ENCODE assay signal across 1 cellular context in the genomic region with DNA sequence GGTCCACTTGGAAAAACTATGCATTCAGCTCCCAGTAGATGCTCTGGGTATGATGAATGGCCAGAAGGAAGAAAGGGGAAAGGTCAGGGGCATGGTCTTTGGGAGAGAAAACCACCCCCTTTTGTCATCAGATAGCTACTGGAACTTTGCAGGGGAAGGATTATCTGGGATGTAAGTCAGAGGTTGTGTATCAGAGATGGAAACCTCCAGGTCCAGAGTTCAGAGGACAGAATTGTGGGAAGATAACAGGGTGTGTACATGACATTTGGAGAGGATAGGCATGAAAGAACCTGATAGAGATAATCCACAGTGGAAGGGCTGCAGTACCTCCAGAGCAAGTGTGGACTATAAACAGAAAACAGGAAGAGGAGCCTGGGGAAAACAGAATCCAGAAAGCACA.
A peak's percentile ranks its signal among the peaks of the same experiment; 100 is the strongest.
TF ChIP-seq lines count a peak whose summit lies in the region.

No MANE protein-coding gene starts in this region.

TF ChIP-seq in HepG2, 621 proteins besides CTCF, POLR2A, EP300 and RAD21 (continued from another document and continues in another):
- TF ChIP-seq, protein P1, sequence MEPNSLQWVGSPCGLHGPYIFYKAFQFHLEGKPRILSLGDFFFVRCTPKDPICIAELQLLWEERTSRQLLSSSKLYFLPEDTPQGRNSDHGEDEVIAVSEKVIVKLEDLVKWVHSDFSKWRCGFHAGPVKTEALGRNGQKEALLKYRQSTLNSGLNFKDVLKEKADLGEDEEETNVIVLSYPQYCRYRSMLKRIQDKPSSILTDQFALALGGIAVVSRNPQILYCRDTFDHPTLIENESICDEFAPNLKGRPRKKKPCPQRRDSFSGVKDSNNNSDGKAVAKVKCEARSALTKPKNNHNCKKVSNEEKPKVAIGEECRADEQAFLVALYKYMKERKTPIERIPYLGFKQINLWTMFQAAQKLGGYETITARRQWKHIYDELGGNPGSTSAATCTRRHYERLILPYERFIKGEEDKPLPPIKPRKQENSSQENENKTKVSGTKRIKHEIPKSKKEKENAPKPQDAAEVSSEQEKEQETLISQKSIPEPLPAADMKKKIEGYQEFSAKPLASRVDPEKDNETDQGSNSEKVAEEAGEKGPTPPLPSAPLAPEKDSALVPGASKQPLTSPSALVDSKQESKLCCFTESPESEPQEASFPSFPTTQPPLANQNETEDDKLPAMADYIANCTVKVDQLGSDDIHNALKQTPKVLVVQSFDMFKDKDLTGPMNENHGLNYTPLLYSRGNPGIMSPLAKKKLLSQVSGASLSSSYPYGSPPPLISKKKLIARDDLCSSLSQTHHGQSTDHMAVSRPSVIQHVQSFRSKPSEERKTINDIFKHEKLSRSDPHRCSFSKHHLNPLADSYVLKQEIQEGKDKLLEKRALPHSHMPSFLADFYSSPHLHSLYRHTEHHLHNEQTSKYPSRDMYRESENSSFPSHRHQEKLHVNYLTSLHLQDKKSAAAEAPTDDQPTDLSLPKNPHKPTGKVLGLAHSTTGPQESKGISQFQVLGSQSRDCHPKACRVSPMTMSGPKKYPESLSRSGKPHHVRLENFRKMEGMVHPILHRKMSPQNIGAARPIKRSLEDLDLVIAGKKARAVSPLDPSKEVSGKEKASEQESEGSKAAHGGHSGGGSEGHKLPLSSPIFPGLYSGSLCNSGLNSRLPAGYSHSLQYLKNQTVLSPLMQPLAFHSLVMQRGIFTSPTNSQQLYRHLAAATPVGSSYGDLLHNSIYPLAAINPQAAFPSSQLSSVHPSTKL (CRISPR knock-in tag; IDR thresholded peaks at IDR 0.05), result peak; percentile 91
- TF ChIP-seq ZNF792 (CRISPR knock-in tag; IDR thresholded peaks at IDR 0.05) (peak; percentile 31; the same call in 1 of the 2 replicates), ZKSCAN8 (CRISPR knock-in tag; IDR thresholded peaks at IDR 0.05; ENCODE audit: borderline replicate concordance) (peak; percentile 86), RCOR2 (CRISPR knock-in tag; IDR thresholded peaks at IDR 0.05) (peak; percentile 91; the same call in 1 of the 2 replicates), TOE1 (CRISPR knock-in tag; IDR thresholded peaks at IDR 0.05) (no peak), PPARG (CRISPR knock-in tag; conservative IDR thresholded peaks at IDR 0.05) (peak; percentile 98), KDM1A (CRISPR knock-in tag; IDR thresholded peaks at IDR 0.05) (peak; percentile 53; the same call in 1 of the 2 replicates), ZNF720 (CRISPR knock-in tag; IDR thresholded peaks at IDR 0.05) (no peak), MED1 (CRISPR knock-in tag; IDR thresholded peaks at IDR 0.05) (peak; percentile 88), MXI1 (IDR thresholded peaks at IDR 0.05; ENCODE audit: borderline replicate concordance, low read depth, low read length) (no peak; the same call in 2 of the 3 replicates), ZNF101 (CRISPR knock-in tag; IDR thresholded peaks at IDR 0.05; ENCODE audit: borderline replicate concordance, low read depth) (no peak), FOSL2 (CRISPR knock-in tag; IDR thresholded peaks at IDR 0.05) (peak; percentile 21; the same call in 1 of the 2 replicates), GATAD2A (CRISPR knock-in tag; IDR thresholded peaks at IDR 0.05) (peak; percentile 49), GATAD1 (CRISPR knock-in tag; IDR thresholded peaks at IDR 0.05) (peak; percentile 44; the same call in 1 of the 2 replicates), ZMYM3 (CRISPR knock-in tag; IDR thresholded peaks at IDR 0.05) (peak; percentile 61; the same call in 1 of the 2 replicates), RXRB (CRISPR knock-in tag; IDR thresholded peaks at IDR 0.05; ENCODE audit: borderline replicate concordance) (peak; percentile 88), HNF4A (CRISPR knock-in tag; IDR thresholded peaks at IDR 0.05) (peak; percentile 96), ZNF292 (CRISPR knock-in tag; IDR thresholded peaks at IDR 0.05; ENCODE audit: borderline replicate concordance, low read depth) (peak; percentile 37; the same call in 1 of the 2 replicates), ZNF614 (CRISPR knock-in tag; IDR thresholded peaks at IDR 0.05; ENCODE audit: borderline replicate concordance) (peak; percentile 51; the same call in 1 of the 2 replicates), ZBTB42 (CRISPR knock-in tag; IDR thresholded peaks at IDR 0.05) (no peak), ZNF850 (CRISPR knock-in tag; conservative IDR thresholded peaks at IDR 0.05) (no peak), ZSCAN25 (CRISPR knock-in tag; IDR thresholded peaks at IDR 0.05) (peak; percentile 23; the same call in 1 of the 2 replicates), MIER3 (CRISPR knock-in tag; IDR thresholded peaks at IDR 0.05; ENCODE audit: borderline replicate concordance) (peak; percentile 62; the same call in 1 of the 2 replicates), IRF2 (CRISPR knock-in tag; IDR thresholded peaks at IDR 0.05) (no peak), ARNT2 (CRISPR knock-in tag; IDR thresholded peaks at IDR 0.05; ENCODE audit: low read depth) (no peak), MEIS1 (CRISPR knock-in tag; IDR thresholded peaks at IDR 0.05; ENCODE audit: borderline replicate concordance) (0 out of 2 replicates have a peak, but pooled peaks have one; percentile 19), FOXO1 (CRISPR knock-in tag; IDR thresholded peaks at IDR 0.05) (peak; percentile 82), MIXL1 (CRISPR knock-in tag; IDR thresholded peaks at IDR 0.05) (peak; percentile 76), GPN1 (CRISPR knock-in tag; IDR thresholded peaks at IDR 0.05; ENCODE audit: borderline replicate concordance) (no peak), SAP130 (CRISPR knock-in tag; IDR thresholded peaks at IDR 0.05; ENCODE audit: low read depth) (peak; percentile 71), ZNF644 (CRISPR knock-in tag; IDR thresholded peaks at IDR 0.05; ENCODE audit: low read depth) (peak; percentile 77), ASH2L (IDR thresholded peaks at IDR 0.05; ENCODE audit: insufficient read length, low read depth, low read length) (peak; percentile 31), ZNF468 (CRISPR knock-in tag; IDR thresholded peaks at IDR 0.05) (no peak), POGZ (CRISPR knock-in tag; IDR thresholded peaks at IDR 0.05) (peak; percentile 84), NR2F1 (CRISPR knock-in tag; IDR thresholded peaks at IDR 0.05) (peak; percentile 70 to 82; a peak in 3 of 4 replicates), ATF1 (CRISPR knock-in tag; IDR thresholded peaks at IDR 0.05) (no peak), NCOR1 (IDR thresholded peaks at IDR 0.05; ENCODE audit: borderline replicate concordance, low read length) (peak; percentile 75; the same call in 1 of the 2 replicates), HDAC1 (CRISPR knock-in tag; IDR thresholded peaks at IDR 0.05) (peak; percentile 62), ZNF317 (CRISPR knock-in tag; IDR thresholded peaks at IDR 0.05) (0 out of 2 replicates have a peak, but pooled peaks have one; percentile 55)
- TF ChIP-seq, protein P2, sequence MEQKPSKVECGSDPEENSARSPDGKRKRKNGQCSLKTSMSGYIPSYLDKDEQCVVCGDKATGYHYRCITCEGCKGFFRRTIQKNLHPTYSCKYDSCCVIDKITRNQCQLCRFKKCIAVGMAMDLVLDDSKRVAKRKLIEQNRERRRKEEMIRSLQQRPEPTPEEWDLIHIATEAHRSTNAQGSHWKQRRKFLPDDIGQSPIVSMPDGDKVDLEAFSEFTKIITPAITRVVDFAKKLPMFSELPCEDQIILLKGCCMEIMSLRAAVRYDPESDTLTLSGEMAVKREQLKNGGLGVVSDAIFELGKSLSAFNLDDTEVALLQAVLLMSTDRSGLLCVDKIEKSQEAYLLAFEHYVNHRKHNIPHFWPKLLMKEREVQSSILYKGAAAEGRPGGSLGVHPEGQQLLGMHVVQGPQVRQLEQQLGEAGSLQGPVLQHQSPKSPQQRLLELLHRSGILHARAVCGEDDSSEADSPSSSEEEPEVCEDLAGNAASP (CRISPR knock-in tag; IDR thresholded peaks at IDR 0.05; ENCODE audit: borderline replicate concordance), result peak; percentile 53; the same call in 1 of the 2 replicates
- TF ChIP-seq, protein P3, sequence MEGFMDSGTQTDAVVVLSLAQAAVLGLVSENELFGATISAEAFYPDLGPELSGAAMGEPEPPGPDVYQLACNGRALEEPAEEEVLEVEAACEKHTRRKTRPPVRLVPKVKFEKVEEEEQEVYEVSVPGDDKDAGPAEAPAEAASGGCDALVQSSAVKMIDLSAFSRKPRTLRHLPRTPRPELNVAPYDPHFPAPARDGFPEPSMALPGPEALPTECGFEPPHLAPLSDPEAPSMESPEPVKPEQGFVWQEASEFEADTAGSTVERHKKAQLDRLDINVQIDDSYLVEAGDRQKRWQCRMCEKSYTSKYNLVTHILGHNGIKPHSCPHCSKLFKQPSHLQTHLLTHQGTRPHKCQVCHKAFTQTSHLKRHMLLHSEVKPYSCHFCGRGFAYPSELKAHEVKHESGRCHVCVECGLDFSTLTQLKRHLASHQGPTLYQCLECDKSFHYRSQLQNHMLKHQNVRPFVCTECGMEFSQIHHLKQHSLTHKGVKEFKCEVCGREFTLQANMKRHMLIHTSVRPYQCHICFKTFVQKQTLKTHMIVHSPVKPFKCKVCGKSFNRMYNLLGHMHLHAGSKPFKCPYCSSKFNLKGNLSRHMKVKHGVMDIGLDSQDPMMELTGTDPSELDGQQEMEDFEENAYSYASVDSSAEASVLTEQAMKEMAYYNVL (CRISPR knock-in tag; IDR thresholded peaks at IDR 0.05; ENCODE audit: borderline replicate concordance), result peak; percentile 89
- TF ChIP-seq, protein P4, sequence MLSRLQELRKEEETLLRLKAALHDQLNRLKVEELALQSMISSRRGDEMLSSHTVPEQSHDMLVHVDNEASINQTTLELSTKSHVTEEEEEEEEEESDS (CRISPR knock-in tag; IDR thresholded peaks at IDR 0.05; ENCODE audit: borderline replicate concordance), result peak; percentile 71; the same call in 1 of the 2 replicates
- TF ChIP-seq, protein P5, sequence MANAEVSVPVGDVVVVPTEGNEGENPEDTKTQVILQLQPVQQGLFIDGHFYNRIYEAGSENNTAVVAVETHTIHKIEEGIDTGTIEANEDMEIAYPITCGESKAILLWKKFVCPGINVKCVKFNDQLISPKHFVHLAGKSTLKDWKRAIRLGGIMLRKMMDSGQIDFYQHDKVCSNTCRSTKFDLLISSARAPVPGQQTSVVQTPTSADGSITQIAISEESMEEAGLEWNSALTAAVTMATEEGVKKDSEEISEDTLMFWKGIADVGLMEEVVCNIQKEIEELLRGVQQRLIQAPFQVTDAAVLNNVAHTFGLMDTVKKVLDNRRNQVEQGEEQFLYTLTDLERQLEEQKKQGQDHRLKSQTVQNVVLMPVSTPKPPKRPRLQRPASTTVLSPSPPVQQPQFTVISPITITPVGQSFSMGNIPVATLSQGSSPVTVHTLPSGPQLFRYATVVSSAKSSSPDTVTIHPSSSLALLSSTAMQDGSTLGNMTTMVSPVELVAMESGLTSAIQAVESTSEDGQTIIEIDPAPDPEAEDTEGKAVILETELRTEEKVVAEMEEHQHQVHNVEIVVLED (CRISPR knock-in tag; IDR thresholded peaks at IDR 0.05; ENCODE audit: borderline replicate concordance), result no peak
- TF ChIP-seq, protein P6, sequence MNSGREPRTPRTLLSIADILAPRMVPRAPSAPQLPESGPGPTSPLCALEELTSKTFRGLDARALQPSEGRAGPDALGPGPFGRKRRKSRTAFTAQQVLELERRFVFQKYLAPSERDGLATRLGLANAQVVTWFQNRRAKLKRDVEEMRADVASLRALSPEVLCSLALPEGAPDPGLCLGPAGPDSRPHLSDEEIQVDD (CRISPR knock-in tag; IDR thresholded peaks at IDR 0.05; ENCODE audit: borderline replicate concordance), result no peak
- TF ChIP-seq, protein P7, sequence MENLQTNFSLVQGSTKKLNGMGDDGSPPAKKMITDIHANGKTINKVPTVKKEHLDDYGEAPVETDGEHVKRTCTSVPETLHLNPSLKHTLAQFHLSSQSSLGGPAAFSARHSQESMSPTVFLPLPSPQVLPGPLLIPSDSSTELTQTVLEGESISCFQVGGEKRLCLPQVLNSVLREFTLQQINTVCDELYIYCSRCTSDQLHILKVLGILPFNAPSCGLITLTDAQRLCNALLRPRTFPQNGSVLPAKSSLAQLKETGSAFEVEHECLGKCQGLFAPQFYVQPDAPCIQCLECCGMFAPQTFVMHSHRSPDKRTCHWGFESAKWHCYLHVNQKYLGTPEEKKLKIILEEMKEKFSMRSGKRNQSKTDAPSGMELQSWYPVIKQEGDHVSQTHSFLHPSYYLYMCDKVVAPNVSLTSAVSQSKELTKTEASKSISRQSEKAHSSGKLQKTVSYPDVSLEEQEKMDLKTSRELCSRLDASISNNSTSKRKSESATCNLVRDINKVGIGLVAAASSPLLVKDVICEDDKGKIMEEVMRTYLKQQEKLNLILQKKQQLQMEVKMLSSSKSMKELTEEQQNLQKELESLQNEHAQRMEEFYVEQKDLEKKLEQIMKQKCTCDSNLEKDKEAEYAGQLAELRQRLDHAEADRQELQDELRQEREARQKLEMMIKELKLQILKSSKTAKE (CRISPR knock-in tag; IDR thresholded peaks at IDR 0.05; ENCODE audit: borderline replicate concordance), result peak; percentile 65; the same call in 1 of the 2 replicates
- TF ChIP-seq, protein P8, sequence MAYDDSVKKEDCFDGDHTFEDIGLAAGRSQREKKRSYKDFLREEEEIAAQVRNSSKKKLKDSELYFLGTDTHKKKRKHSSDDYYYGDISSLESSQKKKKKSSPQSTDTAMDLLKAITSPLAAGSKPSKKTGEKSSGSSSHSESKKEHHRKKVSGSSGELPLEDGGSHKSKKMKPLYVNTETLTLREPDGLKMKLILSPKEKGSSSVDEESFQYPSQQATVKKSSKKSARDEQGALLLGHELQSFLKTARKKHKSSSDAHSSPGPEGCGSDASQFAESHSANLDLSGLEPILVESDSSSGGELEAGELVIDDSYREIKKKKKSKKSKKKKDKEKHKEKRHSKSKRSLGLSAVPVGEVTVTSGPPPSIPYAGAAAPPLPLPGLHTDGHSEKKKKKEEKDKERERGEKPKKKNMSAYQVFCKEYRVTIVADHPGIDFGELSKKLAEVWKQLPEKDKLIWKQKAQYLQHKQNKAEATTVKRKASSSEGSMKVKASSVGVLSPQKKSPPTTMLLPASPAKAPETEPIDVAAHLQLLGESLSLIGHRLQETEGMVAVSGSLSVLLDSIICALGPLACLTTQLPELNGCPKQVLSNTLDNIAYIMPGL (CRISPR knock-in tag; IDR thresholded peaks at IDR 0.05; ENCODE audit: borderline replicate concordance in 1 of 2, low read depth in 1 of 2), result peak in 1 of 2 experiments; percentile 66; a peak in 2 of 4 replicates
- TF ChIP-seq, protein P9, sequence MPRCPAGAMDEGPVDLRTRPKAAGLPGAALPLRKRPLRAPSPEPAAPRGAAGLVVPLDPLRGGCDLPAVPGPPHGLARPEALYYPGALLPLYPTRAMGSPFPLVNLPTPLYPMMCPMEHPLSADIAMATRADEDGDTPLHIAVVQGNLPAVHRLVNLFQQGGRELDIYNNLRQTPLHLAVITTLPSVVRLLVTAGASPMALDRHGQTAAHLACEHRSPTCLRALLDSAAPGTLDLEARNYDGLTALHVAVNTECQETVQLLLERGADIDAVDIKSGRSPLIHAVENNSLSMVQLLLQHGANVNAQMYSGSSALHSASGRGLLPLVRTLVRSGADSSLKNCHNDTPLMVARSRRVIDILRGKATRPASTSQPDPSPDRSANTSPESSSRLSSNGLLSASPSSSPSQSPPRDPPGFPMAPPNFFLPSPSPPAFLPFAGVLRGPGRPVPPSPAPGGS (CRISPR knock-in tag; IDR thresholded peaks at IDR 0.05), result no peak
- TF ChIP-seq, protein P10, sequence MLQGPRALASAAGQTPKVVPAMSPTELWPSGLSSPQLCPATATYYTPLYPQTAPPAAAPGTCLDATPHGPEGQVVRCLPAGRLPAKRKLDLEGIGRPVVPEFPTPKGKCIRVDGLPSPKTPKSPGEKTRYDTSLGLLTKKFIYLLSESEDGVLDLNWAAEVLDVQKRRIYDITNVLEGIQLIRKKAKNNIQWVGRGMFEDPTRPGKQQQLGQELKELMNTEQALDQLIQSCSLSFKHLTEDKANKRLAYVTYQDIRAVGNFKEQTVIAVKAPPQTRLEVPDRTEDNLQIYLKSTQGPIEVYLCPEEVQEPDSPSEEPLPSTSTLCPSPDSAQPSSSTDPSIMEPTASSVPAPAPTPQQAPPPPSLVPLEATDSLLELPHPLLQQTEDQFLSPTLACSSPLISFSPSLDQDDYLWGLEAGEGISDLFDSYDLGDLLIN (CRISPR knock-in tag; IDR thresholded peaks at IDR 0.05; ENCODE audit: borderline replicate concordance), result no peak
